ENCODE assay signal across 34 cellular contexts in the genomic region with DNA sequence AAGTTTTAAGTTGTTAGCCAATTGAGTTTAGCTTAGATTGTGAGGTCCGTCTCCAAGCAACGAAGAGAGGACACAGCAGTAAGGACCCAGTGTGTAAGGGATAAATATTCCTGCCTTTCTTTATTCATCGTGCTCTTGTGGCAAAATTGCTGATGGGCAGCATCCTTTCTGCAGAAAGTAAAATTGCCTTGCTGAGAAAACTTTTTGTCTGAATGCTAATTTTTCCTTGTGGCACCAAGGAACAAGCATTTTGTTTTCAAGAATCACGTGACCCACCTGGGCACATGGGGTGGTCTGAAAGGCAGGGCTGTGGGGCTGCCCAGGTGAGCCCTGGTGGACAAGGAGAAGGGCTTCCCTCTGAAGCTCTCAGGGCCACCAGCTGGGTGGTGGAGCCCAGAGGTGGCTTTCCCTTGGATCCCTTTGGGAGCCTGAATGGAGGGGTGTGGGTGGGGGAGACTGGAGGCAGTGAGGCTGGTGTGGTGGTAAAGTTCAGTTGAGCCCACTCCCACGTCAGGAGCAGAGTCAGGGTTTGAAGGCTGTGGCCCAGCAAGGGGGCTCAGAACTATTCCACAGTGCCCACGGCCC. TPM values are rescaled to one million over a fixed set of nuclear protein-coding genes. Genes with fewer than 3 reads are reported as not detected.
"Had no signal": no experiment of that assay in that cellular context is flagged by ENCODE, and none has a peak within 500 bp of the region (broad histone marks: within the 10 kb centered on the region; RNA-seq: fewer than 3 reads in every experiment).

No MANE protein-coding gene starts in this region.

- DNase-seq: activated CD4-positive, alpha-beta T cell treated with anti-CD3 and anti-CD28 coated beads for 4 hours; activated CD4-positive, alpha-beta T cell treated with anti-CD3 and anti-CD28 coated beads, Interleukin-2, amount 50 U/mL, for 4 hours; activated naive CD4-positive, alpha-beta T cell; activated T-cell treated with anti-CD3 and anti-CD28 coated beads for 4 hours; activated T-cell treated with anti-CD3 and anti-CD28 coated beads, Interleukin-2, amount 50 U/mL, for 72 hours; dermis blood vessel endothelial cell; effector memory CD8-positive, alpha-beta T cell; head of caudate nucleus; hippocampal formation; left cardiac atrium; naive B cell; nephron progenitor cell; ovary; stimulated activated CD4-positive, alpha-beta T cell treated with anti-CD3 and anti-CD28 coated beads, Interleukin-4, amount 100 ng/mL, for 24 hours; stomach; tibial artery; upper lobe of right lung had no signal

- H3K27me3 Mint-ChIP-seq: progenitor cell of endocrine pancreas had no signal

- H3K4me1 ChIP-seq: stomach, suprapubic skin, tibial artery, upper lobe of right lung had no signal

- H3K4me1 Mint-ChIP-seq: mesothelial cell of epicardium; nephron progenitor cell; stimulated activated effector memory CD8-positive, alpha-beta T cell treated with anti-CD3 and anti-CD28 coated beads, Interleukin-12 subunit alpha, Interleukin-12 subunit beta, amount 100 ng/mL, for 72 hours had no signal

- H3K4me3 Mint-ChIP-seq: activated T-cell treated with anti-CD3 and anti-CD28 coated beads, Interleukin-2, amount 50 U/mL, for 72 hours; effector memory CD8-positive, alpha-beta T cell; mesothelial cell of epicardium; naive B cell; nephron progenitor cell; stimulated activated effector memory CD8-positive, alpha-beta T cell treated with anti-CD3 and anti-CD28 coated beads, Interleukin-12 subunit alpha, Interleukin-12 subunit beta, amount 100 ng/mL, for 72 hours had no signal

- ATAC-seq: activated naive CD4-positive, alpha-beta T cell treated with anti-CD3 and anti-CD28 coated beads, Interleukin-2, amount 50 U/mL, for 72 hours; activated T-cell treated with anti-CD3 and anti-CD28 coated beads, Interleukin-2, amount 50 U/mL, for 72 hours; effector memory CD8-positive, alpha-beta T cell; left cardiac atrium; sciatic nerve; stimulated activated effector memory CD8-positive, alpha-beta T cell treated with anti-CD3 and anti-CD28 coated beads, Interleukin-12 subunit alpha, Interleukin-12 subunit beta, amount 100 ng/mL, for 72 hours; upper lobe of right lung had no signal

- H3K27me3 ChIP-seq: ovary, stomach, suprapubic skin, tibial artery, upper lobe of right lung had no signal

- H3K36me3 Mint-ChIP-seq: stimulated activated effector memory CD8-positive, alpha-beta T cell treated with anti-CD3 and anti-CD28 coated beads, Interleukin-12 subunit alpha, Interleukin-12 subunit beta, amount 100 ng/mL, for 72 hours had no signal

- H3K27ac Mint-ChIP-seq: activated naive CD4-positive, alpha-beta T cell treated with anti-CD3 and anti-CD28 coated beads, Interleukin-2, amount 50 U/mL, for 72 hours; activated T-cell treated with anti-CD3 and anti-CD28 coated beads, Interleukin-2, amount 50 U/mL, for 72 hours; effector memory CD8-positive, alpha-beta T cell; mesothelial cell of epicardium; nephron progenitor cell; progenitor cell of endocrine pancreas; stimulated activated effector memory CD8-positive, alpha-beta T cell treated with anti-CD3 and anti-CD28 coated beads, Interleukin-12 subunit alpha, Interleukin-12 subunit beta, amount 100 ng/mL, for 72 hours had no signal

- FAIRE-seq: bronchial epithelial cell, colon, endothelial cell of umbilical vein, keratinocyte had no signal

- H3K27ac ChIP-seq: ovary, skin epidermis, stomach, suprapubic skin, tibial artery, upper lobe of right lung, VCaP had no signal

- H3K4me3 ChIP-seq: ovary, skin epidermis, stomach, suprapubic skin, tibial artery, upper lobe of right lung had no signal

- H3K36me3 ChIP-seq: ovary, stomach, suprapubic skin, upper lobe of right lung had no signal

RNA-seq across cellular contexts. Expression of gene TRH, which starts 57.0 kb away (rescaled TPM):
- total RNA-seq: activated naive CD4-positive, alpha-beta T cell treated with anti-CD3 and anti-CD28 coated beads, Interleukin-2, amount 50 U/mL, for 72 hours; activated T-cell treated with anti-CD3 and anti-CD28 coated beads, Interleukin-2, amount 50 U/mL, for 72 hours; bronchial epithelial cell; dermis blood vessel endothelial cell; endothelial cell of umbilical vein; fibroblast of lung; fibroblast of villous mesenchyme; left cardiac atrium; renal cortical epithelial cell; sciatic nerve; suprapubic skin; upper lobe of right lung had no signal
- polyA plus RNA-seq: endothelial cell of umbilical vein, esophagus, fibroblast of lung, keratinocyte, liver, stomach had no signal
